8 cellular contexts compared by ENCODE assay signal in genomic region chr18:48922801-48923730, GRCh38. TPM values are rescaled to one million over a fixed set of nuclear protein-coding genes. Genes with fewer than 3 reads are reported as not detected.
DNase-seq lines count a peak whose midpoint lies in the region; ATAC-seq and TF ChIP-seq lines count a peak whose summit lies in the region.

No MANE protein-coding gene starts in this region.

- H3K4me3 Mint-ChIP-seq in CD8-positive, alpha-beta T cell, result peak overlapping the region; percentile 70
- H3K4me3 Mint-ChIP-seq in stimulated activated memory B cell treated with anti-CD40 and anti-IgM and Interleukin-4, amounts not matched to agents 10 μg/mL and 1 μg/mL and 100 μg/mL, for 72 hours, result peak overlapping the region; percentile 38

- H3K27me3 Mint-ChIP-seq in CD8-positive, alpha-beta T cell (ENCODE audit: low read depth), result no peaks in the 10 kb centered on the region
- no peaks in the 10 kb centered on the region for H3K27me3 Mint-ChIP-seq in stimulated activated memory B cell treated with anti-CD40 and anti-IgM and Interleukin-4, amounts not matched to agents 10 μg/mL and 1 μg/mL and 100 μg/mL, for 72 hours

- H3K36me3 Mint-ChIP-seq in CD8-positive, alpha-beta T cell, result peaks cover 28% of the 10 kb centered on the region
- peaks cover 60% of the 10 kb centered on the region for H3K36me3 Mint-ChIP-seq in stimulated activated memory B cell treated with anti-CD40 and anti-IgM and Interleukin-4, amounts not matched to agents 10 μg/mL and 1 μg/mL and 100 μg/mL, for 72 hours

- H3K4me1 Mint-ChIP-seq in CD8-positive, alpha-beta T cell (ENCODE audit: low read depth), result peaks cover 67% of the 10 kb centered on the region
- H3K4me1 Mint-ChIP-seq in stimulated activated memory B cell treated with anti-CD40 and anti-IgM and Interleukin-4, amounts not matched to agents 10 μg/mL and 1 μg/mL and 100 μg/mL, for 72 hours, result peaks cover 66% of the 10 kb centered on the region

- H3K27ac ChIP-seq in CD8-positive, alpha-beta T cell (ENCODE audit: low read depth, low read length), result no peak overlapping the region

- peaks cover 3% of the 10 kb centered on the region for H3K36me3 ChIP-seq in CD8-positive, alpha-beta T cell (ENCODE audit: insufficient read depth, low read length)

- no peak for TF ChIP-seq CTCF in CD8-positive, alpha-beta T cell (IDR thresholded peaks at IDR 0.05)
- TF ChIP-seq CTCF in astrocyte of the cerebellum (IDR thresholded peaks at IDR 0.05; ENCODE audit: low read depth, low read length, missing control alignments), result no peak

- H3K27me3 ChIP-seq in CD8-positive, alpha-beta T cell (ENCODE audit: insufficient read depth, low read length), result no peaks in the 10 kb centered on the region

- intact Hi-C loops in CD8-positive, alpha-beta T cell (cut with DNase I, micrococcal nuclease), result loop anchor here (5.0 to 10.0 kb wide), 3 partner anchors 52 to 524 kb away; no protein-coding TSS in a partner anchor

- H3K9me3 Mint-ChIP-seq in CD8-positive, alpha-beta T cell, result no peaks in the 10 kb centered on the region
- H3K9me3 Mint-ChIP-seq in stimulated activated memory B cell treated with anti-CD40 and anti-IgM and Interleukin-4, amounts not matched to agents 10 μg/mL and 1 μg/mL and 100 μg/mL, for 72 hours, result no peaks in the 10 kb centered on the region

- no peaks in the 10 kb centered on the region for H3K9me3 ChIP-seq in CD8-positive, alpha-beta T cell (ENCODE audit: low read length)

- H3K27ac Mint-ChIP-seq in CD8-positive, alpha-beta T cell, result peak overlapping the region; percentile 72
- H3K27ac Mint-ChIP-seq in stimulated activated memory B cell treated with anti-CD40 and anti-IgM and Interleukin-4, amounts not matched to agents 10 μg/mL and 1 μg/mL and 100 μg/mL, for 72 hours, result peak overlapping the region; percentile 73

- no peak overlapping the region for H3K4me3 ChIP-seq in CD8-positive, alpha-beta T cell (ENCODE audit: low read depth, low read length)
- peak overlapping the region; percentile 11 for H3K4me3 ChIP-seq in astrocyte of the cerebellum (ENCODE audit: low read depth, low read length)

- ATAC-seq in CD8-positive, alpha-beta T cell, result no peak
- ATAC-seq in stimulated activated memory B cell treated with anti-CD40 and anti-IgM and Interleukin-4, amounts not matched to agents 10 μg/mL and 1 μg/mL and 100 μg/mL, for 72 hours, result no peak
- ATAC-seq in GM19397 (IDR thresholded peaks at IDR 0.05; ENCODE audit: unreplicated experiment) (no peak), GM19455 (IDR thresholded peaks at IDR 0.05; ENCODE audit: unreplicated experiment) (no peak), HG02571 (IDR thresholded peaks at IDR 0.05; ENCODE audit: unreplicated experiment) (no peak)

- in situ Hi-C loops in astrocyte of the cerebellum (cut with HindIII; ENCODE audit: low sequenced_read_pairs), result loop anchor here (5.0 kb wide), 1 partner anchor 81 kb away; no protein-coding TSS in a partner anchor

- POLR2A ChIA-PET in CD8-positive, alpha-beta T cell (lab: Charles Lee), result interaction anchor here (1.2 kb wide), 1 partner anchor 17 kb away, joined by 3 read pairs; no protein-coding TSS in a partner anchor

- H3K4me1 ChIP-seq in CD8-positive, alpha-beta T cell (ENCODE audit: insufficient read depth, low read length), result peaks cover 47% of the 10 kb centered on the region

- no peak for DNase-seq in CD8-positive, alpha-beta T cell
- DNase-seq in MV-4-11 (lab: John Stamatoyannopoulos, UW) (peak; percentile 86), astrocyte of the cerebellum (ENCODE audit: low read depth) (peak; percentile 68), iris pigment epithelial cell (ENCODE audit: low read depth) (peak; percentile 87)

- CTCF ChIA-PET in CD8-positive, alpha-beta T cell (lab: Charles Lee), result interaction anchor here (0.9 to 2.1 kb wide), 4 partner anchors 19 to 29 kb away, joined by 3 to 5 read pairs (median 4); no protein-coding TSS in a partner anchor

RNA-seq across cellular contexts. Expression of gene SMAD7, which starts 27.7 kb away (rescaled TPM):
- total RNA-seq in CD8-positive, alpha-beta T cell, result 100 to 1,000 TPM; 227 to 236 TPM

Comparison
In these comparisons a context has a peak if more than half of its experiments do, and no peak if none do; other contexts are left out.
1. DNase-seq: peak in MV-4-11 (single experiment), astrocyte of the cerebellum (single experiment) and iris pigment epithelial cell (single experiment); none in CD8-positive, alpha-beta T cell (0 of 7).